9 cellular contexts compared by ENCODE assay signal in genomic region chr1:225445644-225446297, GRCh38. TPM values are rescaled to one million over a fixed set of nuclear protein-coding genes. Genes with fewer than 3 reads are reported as not detected.
DNase-seq lines count a peak whose midpoint lies in the region; ATAC-seq, FAIRE-seq and TF ChIP-seq lines count a peak whose summit lies in the region.
"Had no signal": no experiment of that assay in that cellular context is flagged by ENCODE, and none has a peak within 500 bp of the region (broad histone marks: within the 10 kb centered on the region; RNA-seq: fewer than 3 reads in every experiment).

No MANE protein-coding gene starts in this region.

- no peaks in the 10 kb centered on the region for H3K9me2 ChIP-seq in GM23338 (ENCODE audit: insufficient read depth)

- WGBS in small intestine, 3 donors, result 23 to 44% (median 35%) methylated on average over 7 of the region's 7 CpGs

- H3K4me3 ChIP-seq in GM23338, result no peak overlapping the region
- H3K4me3 ChIP-seq in fibroblast of lung (replicated peaks in 1 of 4; ENCODE audit: control extremely low read depth in 1 of 4, insufficient read depth in 1 of 4, low read depth in 3 of 4, low read length in 4 of 4), result no peak overlapping the region
- no peak overlapping the region for H3K4me3 ChIP-seq in small intestine (ENCODE audit: low read depth in 1 of 2, low read length in 2 of 2)
- H3K4me3 ChIP-seq in BE2C (ENCODE audit: low read depth, low read length), result no peak overlapping the region

- H3K9ac ChIP-seq in fibroblast of lung (ENCODE audit: insufficient read depth, low read length), result no peak overlapping the region

- ATAC-seq in GM23338 (peak; percentile 16; the same call in 1 of the 3 replicates), T-helper 17 cell (no peak), HG03457 (IDR thresholded peaks at IDR 0.05; ENCODE audit: unreplicated experiment) (no peak), SK-N-SH treated with all-trans-retinoic acid at 6 μM for 48 hours (no peak)

- H3K9me3 Mint-ChIP-seq in GM23338, result no peaks in the 10 kb centered on the region

- no peaks in the 10 kb centered on the region for H3K9me3 ChIP-seq in T-helper 17 cell (ENCODE audit: control insufficient read depth, low read length, poor library complexity, severe bottlenecking)
- no peaks in the 10 kb centered on the region for H3K9me3 ChIP-seq in fibroblast of lung (ENCODE audit: control insufficient read depth, insufficient read depth, low read depth, low read length)
- H3K9me3 ChIP-seq in small intestine (ENCODE audit: control insufficient read depth, low read depth), result no peaks in the 10 kb centered on the region
- H3K9me3 ChIP-seq in BE2C, result no peaks in the 10 kb centered on the region

- TF ChIP-seq CTCF in GM23338 (conservative IDR thresholded peaks at IDR 0.05; ENCODE audit: low read depth in 2 of 2) (no peak), fibroblast of lung (conservative IDR thresholded peaks at IDR 0.05 in 1 of 2, IDR thresholded peaks at IDR 0.05 in 1 of 2; ENCODE audit: low read depth in 1 of 2, low read length in 2 of 2) (no peak), BE2C (IDR thresholded peaks at IDR 0.05; ENCODE audit: low read depth, low read length) (no peak)

- H3K79me2 ChIP-seq in GM23338 (replicated peaks; ENCODE audit: insufficient read depth), result no peaks in the 10 kb centered on the region
- H3K79me2 ChIP-seq in fibroblast of lung (ENCODE audit: control insufficient read depth, insufficient read depth, low read length), result no peaks in the 10 kb centered on the region

- FAIRE-seq in small intestine (lab: Jason Lieb, UNC), result no peak

- H3F3A ChIP-seq in GM23338 (replicated peaks; ENCODE audit: low read depth), result no peaks in the 10 kb centered on the region

- H3K4me1 Mint-ChIP-seq in GM23338 (peaks cover 32% of the 10 kb centered on the region), T-helper 17 cell (peaks cover 46% of the 10 kb centered on the region)

- H3K27ac Mint-ChIP-seq in GM23338 (no peak overlapping the region), T-helper 17 cell (peak overlapping the region; percentile 95)

- peak overlapping the region; percentile 45; the same call in 1 of the 2 replicates for H2AFZ ChIP-seq in GM23338
- peak overlapping the region; percentile 36 for H2AFZ ChIP-seq in fibroblast of lung (ENCODE audit: low read length)

- no peak for DNase-seq in GM23338 (ENCODE audit: low spot score)
- no peak for DNase-seq in T-helper 17 cell
- DNase-seq in fibroblast of lung (ENCODE audit: low read depth in 2 of 2), result no peak
- DNase-seq in small intestine, result no peak
- no peak for DNase-seq in BE2C
- no peak for DNase-seq in NCI-H2029 (lab: John Stamatoyannopoulos, UW)
- DNase-seq: WERI-Rb-1 had no signal

- peaks cover 17% of the 10 kb centered on the region for H3K27me3 Mint-ChIP-seq in GM23338 (ENCODE audit: insufficient read depth, low read depth, poor library complexity)
- H3K27me3 Mint-ChIP-seq in T-helper 17 cell, result no peaks in the 10 kb centered on the region

- H3K4me3 Mint-ChIP-seq in GM23338 (no peak overlapping the region), T-helper 17 cell (peak overlapping the region; percentile 82)

- H3K36me3 ChIP-seq in GM23338 (ENCODE audit: insufficient read depth) (no peaks in the 10 kb centered on the region), fibroblast of lung (ENCODE audit: control insufficient read depth, insufficient read depth, low read length) (no peaks in the 10 kb centered on the region), small intestine (ENCODE audit: control insufficient read depth in 2 of 2, insufficient read depth in 2 of 2, low read length in 2 of 2) (no peaks in the 10 kb centered on the region), BE2C (no peaks in the 10 kb centered on the region)
- H3K36me3 ChIP-seq: WERI-Rb-1 had no signal

- H4K20me1 ChIP-seq in GM23338 (replicated peaks; ENCODE audit: insufficient read depth) (no peaks in the 10 kb centered on the region), fibroblast of lung (ENCODE audit: control insufficient read depth, extremely low read depth, insufficient read depth, low read length) (no peaks in the 10 kb centered on the region)

- peaks cover 13% of the 10 kb centered on the region for H3K4me1 ChIP-seq in GM23338 (ENCODE audit: insufficient read depth)
- H3K4me1 ChIP-seq in fibroblast of lung (ENCODE audit: control insufficient read depth, extremely low read depth, insufficient read depth, low read length), result peaks cover 21% of the 10 kb centered on the region
- peaks cover 4 to 17% of the 10 kb centered on the region in 2 donors for H3K4me1 ChIP-seq in small intestine (ENCODE audit: control insufficient read depth in 2 of 2, insufficient read depth in 1 of 2, low read depth in 1 of 2, low read length in 1 of 2)
- no peaks in the 10 kb centered on the region for H3K4me1 ChIP-seq in BE2C

- H3K27ac ChIP-seq in GM23338 (ENCODE audit: low read depth) (no peak overlapping the region), fibroblast of lung (ENCODE audit: insufficient read depth, low read length) (no peak overlapping the region), small intestine (ENCODE audit: low read depth in 1 of 2, low read length in 1 of 2) (peak overlapping the region; percentile 48 to 96)
- H3K27ac ChIP-seq: WERI-Rb-1 had no signal

- H3K4me2 ChIP-seq in GM23338 (no peak overlapping the region), fibroblast of lung (ENCODE audit: extremely low read depth, insufficient read depth, low read length) (no peak overlapping the region)

- H3K36me3 Mint-ChIP-seq in GM23338 (ENCODE audit: low read depth) (no peaks in the 10 kb centered on the region), T-helper 17 cell (ENCODE audit: low read depth) (no peaks in the 10 kb centered on the region)

- H3K27me3 ChIP-seq in GM23338 (ENCODE audit: insufficient read depth) (no peaks in the 10 kb centered on the region), fibroblast of lung (ENCODE audit: control insufficient read depth, insufficient read depth, low read length) (no peaks in the 10 kb centered on the region), small intestine (ENCODE audit: control insufficient read depth in 2 of 2, insufficient read depth in 2 of 2, low read length in 2 of 2) (no peaks in the 10 kb centered on the region), BE2C (no peaks in the 10 kb centered on the region)

TF ChIP-seq in GM23338, 12 proteins besides CTCF, POLR2A, EP300 and RAD21 (continues in another document):
- no peak for TF ChIP-seq ZNF114 (CRISPR knock-in tag; IDR thresholded peaks at IDR 0.05)

TF ChIP-seq in SK-N-SH treated with all-trans-retinoic acid at 6 μM for 48 hours, 23 proteins besides CTCF, POLR2A, EP300 and RAD21 (continues in another document):
- no peak for TF ChIP-seq GLIS3 (CRISPR knock-in tag; IDR thresholded peaks at IDR 0.05)
- TF ChIP-seq ZNF8 (CRISPR knock-in tag; IDR thresholded peaks at IDR 0.05), result no peak
- no peak for TF ChIP-seq ZC3H10 (CRISPR knock-in tag; IDR thresholded peaks at IDR 0.05)
- TF ChIP-seq ESRRG (CRISPR knock-in tag; IDR thresholded peaks at IDR 0.05), result no peak
- TF ChIP-seq BACH2 (CRISPR knock-in tag; IDR thresholded peaks at IDR 0.05; ENCODE audit: borderline replicate concordance), result no peak
- no peak for TF ChIP-seq CREB5 (CRISPR knock-in tag; IDR thresholded peaks at IDR 0.05; ENCODE audit: low read depth)
- TF ChIP-seq ZNF70 (CRISPR knock-in tag; IDR thresholded peaks at IDR 0.05), result no peak
- no peak for TF ChIP-seq ZFP3 (CRISPR knock-in tag; IDR thresholded peaks at IDR 0.05)
- TF ChIP-seq TSHZ2 (CRISPR knock-in tag; IDR thresholded peaks at IDR 0.05), result no peak
- no peak for TF ChIP-seq ZNF565 (CRISPR knock-in tag; conservative IDR thresholded peaks at IDR 0.05; ENCODE audit: low read depth)
- no peak for TF ChIP-seq RARB (CRISPR knock-in tag; IDR thresholded peaks at IDR 0.05)

RNA-seq across cellular contexts. Expression of gene LBR, which starts 17.9 kb away (rescaled TPM):
- total RNA-seq in GM23338 (2014; rRNA removed; shearing (Covaris generic)), result 91.3 and 93.6 TPM in 2 replicates
- polyA plus RNA-seq in GM23338 (2016; fragmentation: Nextera tagmentation; extraction: Ambion mirVana) (41.9 and 50.6 TPM in 2 replicates), fibroblast of lung (34.1 and 39.0 TPM in 2 replicates), small intestine (10 to 100 TPM in 1 of 3 donors, 1 to 10 TPM in 2; 7.3 to 64.9 (median 9.4) TPM)
- total RNA-seq in T-helper 17 cell (100 to 1,000 TPM; 116 to 121 TPM), fibroblast of lung (33.9 and 39.5 TPM in 2 replicates)
- polyA plus RNA-seq in fibroblast of lung (2012), result 19.5 and 23.9 TPM in 2 replicates
- polyA minus RNA-seq in fibroblast of lung (ENCODE audit: low replicate concordance), result 30.4 and 41.9 TPM in 2 replicates
- polyA plus RNA-seq in BE2C (2012; ENCODE audit: insufficient read depth, insufficient read length, low read depth), result 34.2 TPM

Comparison
In these comparisons a context has a peak if more than half of its experiments do, and no peak if none do; other contexts are left out.
1. H3K27ac ChIP-seq: peak in small intestine (2 of 2); none in GM23338 (single experiment) and fibroblast of lung (single experiment).